1 cellular context compared by ENCODE assay signal in the genomic region with DNA sequence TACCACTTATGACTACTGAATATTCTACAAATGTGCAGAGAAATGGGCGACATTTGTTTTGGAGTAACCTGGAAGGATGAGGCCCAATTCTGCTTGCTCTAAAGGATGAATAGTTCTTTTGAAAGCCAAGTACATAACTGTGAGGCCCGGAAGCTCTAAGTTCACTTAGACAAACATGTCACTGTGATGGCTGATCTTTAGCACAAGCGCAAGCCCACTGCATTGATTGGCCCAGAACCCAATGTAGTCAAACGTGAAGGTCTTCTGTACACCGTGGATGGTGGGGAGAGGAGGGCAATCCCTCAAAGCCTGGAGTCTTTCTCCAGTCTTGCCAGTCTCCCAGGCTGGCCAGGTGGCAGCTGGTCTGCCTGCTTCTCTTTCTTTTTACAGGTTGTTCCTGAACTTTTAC.
TF ChIP-seq lines count a peak whose summit lies in the region.

No MANE protein-coding gene starts in this region.

TF ChIP-seq in HepG2, 621 proteins besides CTCF, POLR2A, EP300 and RAD21 (continued from another document and continues in another):
- TF ChIP-seq GPN1 (CRISPR knock-in tag; IDR thresholded peaks at IDR 0.05; ENCODE audit: borderline replicate concordance) (no peak), ATF7-NPFF (CRISPR knock-in tag; IDR thresholded peaks at IDR 0.05; ENCODE audit: low read depth) (no peak), ZNF205 (CRISPR knock-in tag; IDR thresholded peaks at IDR 0.05) (0 out of 2 replicates have a peak, but pooled peaks have one; percentile 18), ZBTB38 (CRISPR knock-in tag; IDR thresholded peaks at IDR 0.05) (no peak), GATAD1 (CRISPR knock-in tag; IDR thresholded peaks at IDR 0.05) (no peak; the same call in 1 of the 2 replicates), SUZ12 (IDR thresholded peaks at IDR 0.05; ENCODE audit: low read depth, low read length) (no peak), MTA3 (CRISPR knock-in tag; IDR thresholded peaks at IDR 0.05) (no peak), REL (CRISPR knock-in tag; conservative IDR thresholded peaks at IDR 0.05) (no peak), PCBP1 (IDR thresholded peaks at IDR 0.05; ENCODE audit: borderline replicate concordance, low read depth, low read length) (no peak), ZNF460 (CRISPR knock-in tag; IDR thresholded peaks at IDR 0.05; ENCODE audit: borderline replicate concordance) (no peak), ZNF296 (CRISPR knock-in tag; conservative IDR thresholded peaks at IDR 0.05) (no peak), RNF2 (conservative IDR thresholded peaks at IDR 0.05; ENCODE audit: low read depth) (no peak), POLR2G (IDR thresholded peaks at IDR 0.05; ENCODE audit: low read depth, low read length) (peak; percentile 79), ZNF225 (CRISPR knock-in tag; IDR thresholded peaks at IDR 0.05) (no peak), HNRNPL (IDR thresholded peaks at IDR 0.05; ENCODE audit: low read depth, low read length) (no peak), HES4 (CRISPR knock-in tag; IDR thresholded peaks at IDR 0.05; ENCODE audit: borderline replicate concordance) (no peak), ZNF616 (CRISPR knock-in tag; IDR thresholded peaks at IDR 0.05; ENCODE audit: low read depth) (no peak), KLF11 (CRISPR knock-in tag; IDR thresholded peaks at IDR 0.05) (no peak), FOXP1 (IDR thresholded peaks at IDR 0.05) (no peak), FOXP1 (CRISPR knock-in tag; IDR thresholded peaks at IDR 0.05) (peak; percentile 30; the same call in 1 of the 2 replicates), EHMT2 (IDR thresholded peaks at IDR 0.05; ENCODE audit: borderline replicate concordance, low read depth, low read length) (peak; percentile 93), NFYB (CRISPR knock-in tag; IDR thresholded peaks at IDR 0.05) (peak; percentile 68), RBM22 (optimal IDR thresholded peaks at IDR 0.05; ENCODE audit: low read length) (no peak), ARHGAP35 (CRISPR knock-in tag; IDR thresholded peaks at IDR 0.05; ENCODE audit: borderline replicate concordance) (no peak), SIN3A (IDR thresholded peaks at IDR 0.05; ENCODE audit: borderline replicate concordance, low read depth, low read length) (no peak), FOXM1 (CRISPR knock-in tag; IDR thresholded peaks at IDR 0.05) (no peak), ETV6 (CRISPR knock-in tag; conservative IDR thresholded peaks at IDR 0.05) (no peak), E2F2 (CRISPR knock-in tag; IDR thresholded peaks at IDR 0.05; ENCODE audit: borderline replicate concordance) (no peak), GATAD2A (CRISPR knock-in tag; IDR thresholded peaks at IDR 0.05) (peak; percentile 86), ZNF432 (CRISPR knock-in tag; IDR thresholded peaks at IDR 0.05; ENCODE audit: borderline replicate concordance) (no peak), RFX3 (CRISPR knock-in tag; IDR thresholded peaks at IDR 0.05) (no peak), MLLT10 (CRISPR knock-in tag; IDR thresholded peaks at IDR 0.05) (no peak)
- TF ChIP-seq, protein P1, sequence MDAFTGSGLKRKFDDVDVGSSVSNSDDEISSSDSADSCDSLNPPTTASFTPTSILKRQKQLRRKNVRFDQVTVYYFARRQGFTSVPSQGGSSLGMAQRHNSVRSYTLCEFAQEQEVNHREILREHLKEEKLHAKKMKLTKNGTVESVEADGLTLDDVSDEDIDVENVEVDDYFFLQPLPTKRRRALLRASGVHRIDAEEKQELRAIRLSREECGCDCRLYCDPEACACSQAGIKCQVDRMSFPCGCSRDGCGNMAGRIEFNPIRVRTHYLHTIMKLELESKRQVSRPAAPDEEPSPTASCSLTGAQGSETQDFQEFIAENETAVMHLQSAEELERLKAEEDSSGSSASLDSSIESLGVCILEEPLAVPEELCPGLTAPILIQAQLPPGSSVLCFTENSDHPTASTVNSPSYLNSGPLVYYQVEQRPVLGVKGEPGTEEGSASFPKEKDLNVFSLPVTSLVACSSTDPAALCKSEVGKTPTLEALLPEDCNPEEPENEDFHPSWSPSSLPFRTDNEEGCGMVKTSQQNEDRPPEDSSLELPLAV (CRISPR knock-in tag; conservative IDR thresholded peaks at IDR 0.05; ENCODE audit: low read depth): no peak
- TF ChIP-seq, protein P2, sequence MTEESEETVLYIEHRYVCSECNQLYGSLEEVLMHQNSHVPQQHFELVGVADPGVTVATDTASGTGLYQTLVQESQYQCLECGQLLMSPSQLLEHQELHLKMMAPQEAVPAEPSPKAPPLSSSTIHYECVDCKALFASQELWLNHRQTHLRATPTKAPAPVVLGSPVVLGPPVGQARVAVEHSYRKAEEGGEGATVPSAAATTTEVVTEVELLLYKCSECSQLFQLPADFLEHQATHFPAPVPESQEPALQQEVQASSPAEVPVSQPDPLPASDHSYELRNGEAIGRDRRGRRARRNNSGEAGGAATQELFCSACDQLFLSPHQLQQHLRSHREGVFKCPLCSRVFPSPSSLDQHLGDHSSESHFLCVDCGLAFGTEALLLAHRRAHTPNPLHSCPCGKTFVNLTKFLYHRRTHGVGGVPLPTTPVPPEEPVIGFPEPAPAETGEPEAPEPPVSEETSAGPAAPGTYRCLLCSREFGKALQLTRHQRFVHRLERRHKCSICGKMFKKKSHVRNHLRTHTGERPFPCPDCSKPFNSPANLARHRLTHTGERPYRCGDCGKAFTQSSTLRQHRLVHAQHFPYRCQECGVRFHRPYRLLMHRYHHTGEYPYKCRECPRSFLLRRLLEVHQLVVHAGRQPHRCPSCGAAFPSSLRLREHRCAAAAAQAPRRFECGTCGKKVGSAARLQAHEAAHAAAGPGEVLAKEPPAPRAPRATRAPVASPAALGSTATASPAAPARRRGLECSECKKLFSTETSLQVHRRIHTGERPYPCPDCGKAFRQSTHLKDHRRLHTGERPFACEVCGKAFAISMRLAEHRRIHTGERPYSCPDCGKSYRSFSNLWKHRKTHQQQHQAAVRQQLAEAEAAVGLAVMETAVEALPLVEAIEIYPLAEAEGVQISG (CRISPR knock-in tag; IDR thresholded peaks at IDR 0.05): peak; percentile 44; the same call in 1 of the 2 replicates
- TF ChIP-seq, protein P3, sequence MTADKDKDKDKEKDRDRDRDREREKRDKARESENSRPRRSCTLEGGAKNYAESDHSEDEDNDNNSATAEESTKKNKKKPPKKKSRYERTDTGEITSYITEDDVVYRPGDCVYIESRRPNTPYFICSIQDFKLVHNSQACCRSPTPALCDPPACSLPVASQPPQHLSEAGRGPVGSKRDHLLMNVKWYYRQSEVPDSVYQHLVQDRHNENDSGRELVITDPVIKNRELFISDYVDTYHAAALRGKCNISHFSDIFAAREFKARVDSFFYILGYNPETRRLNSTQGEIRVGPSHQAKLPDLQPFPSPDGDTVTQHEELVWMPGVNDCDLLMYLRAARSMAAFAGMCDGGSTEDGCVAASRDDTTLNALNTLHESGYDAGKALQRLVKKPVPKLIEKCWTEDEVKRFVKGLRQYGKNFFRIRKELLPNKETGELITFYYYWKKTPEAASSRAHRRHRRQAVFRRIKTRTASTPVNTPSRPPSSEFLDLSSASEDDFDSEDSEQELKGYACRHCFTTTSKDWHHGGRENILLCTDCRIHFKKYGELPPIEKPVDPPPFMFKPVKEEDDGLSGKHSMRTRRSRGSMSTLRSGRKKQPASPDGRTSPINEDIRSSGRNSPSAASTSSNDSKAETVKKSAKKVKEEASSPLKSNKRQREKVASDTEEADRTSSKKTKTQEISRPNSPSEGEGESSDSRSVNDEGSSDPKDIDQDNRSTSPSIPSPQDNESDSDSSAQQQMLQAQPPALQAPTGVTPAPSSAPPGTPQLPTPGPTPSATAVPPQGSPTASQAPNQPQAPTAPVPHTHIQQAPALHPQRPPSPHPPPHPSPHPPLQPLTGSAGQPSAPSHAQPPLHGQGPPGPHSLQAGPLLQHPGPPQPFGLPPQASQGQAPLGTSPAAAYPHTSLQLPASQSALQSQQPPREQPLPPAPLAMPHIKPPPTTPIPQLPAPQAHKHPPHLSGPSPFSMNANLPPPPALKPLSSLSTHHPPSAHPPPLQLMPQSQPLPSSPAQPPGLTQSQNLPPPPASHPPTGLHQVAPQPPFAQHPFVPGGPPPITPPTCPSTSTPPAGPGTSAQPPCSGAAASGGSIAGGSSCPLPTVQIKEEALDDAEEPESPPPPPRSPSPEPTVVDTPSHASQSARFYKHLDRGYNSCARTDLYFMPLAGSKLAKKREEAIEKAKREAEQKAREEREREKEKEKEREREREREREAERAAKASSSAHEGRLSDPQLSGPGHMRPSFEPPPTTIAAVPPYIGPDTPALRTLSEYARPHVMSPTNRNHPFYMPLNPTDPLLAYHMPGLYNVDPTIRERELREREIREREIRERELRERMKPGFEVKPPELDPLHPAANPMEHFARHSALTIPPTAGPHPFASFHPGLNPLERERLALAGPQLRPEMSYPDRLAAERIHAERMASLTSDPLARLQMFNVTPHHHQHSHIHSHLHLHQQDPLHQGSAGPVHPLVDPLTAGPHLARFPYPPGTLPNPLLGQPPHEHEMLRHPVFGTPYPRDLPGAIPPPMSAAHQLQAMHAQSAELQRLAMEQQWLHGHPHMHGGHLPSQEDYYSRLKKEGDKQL (CRISPR knock-in tag; IDR thresholded peaks at IDR 0.05; ENCODE audit: low read depth): no peak
- TF ChIP-seq, protein P4, sequence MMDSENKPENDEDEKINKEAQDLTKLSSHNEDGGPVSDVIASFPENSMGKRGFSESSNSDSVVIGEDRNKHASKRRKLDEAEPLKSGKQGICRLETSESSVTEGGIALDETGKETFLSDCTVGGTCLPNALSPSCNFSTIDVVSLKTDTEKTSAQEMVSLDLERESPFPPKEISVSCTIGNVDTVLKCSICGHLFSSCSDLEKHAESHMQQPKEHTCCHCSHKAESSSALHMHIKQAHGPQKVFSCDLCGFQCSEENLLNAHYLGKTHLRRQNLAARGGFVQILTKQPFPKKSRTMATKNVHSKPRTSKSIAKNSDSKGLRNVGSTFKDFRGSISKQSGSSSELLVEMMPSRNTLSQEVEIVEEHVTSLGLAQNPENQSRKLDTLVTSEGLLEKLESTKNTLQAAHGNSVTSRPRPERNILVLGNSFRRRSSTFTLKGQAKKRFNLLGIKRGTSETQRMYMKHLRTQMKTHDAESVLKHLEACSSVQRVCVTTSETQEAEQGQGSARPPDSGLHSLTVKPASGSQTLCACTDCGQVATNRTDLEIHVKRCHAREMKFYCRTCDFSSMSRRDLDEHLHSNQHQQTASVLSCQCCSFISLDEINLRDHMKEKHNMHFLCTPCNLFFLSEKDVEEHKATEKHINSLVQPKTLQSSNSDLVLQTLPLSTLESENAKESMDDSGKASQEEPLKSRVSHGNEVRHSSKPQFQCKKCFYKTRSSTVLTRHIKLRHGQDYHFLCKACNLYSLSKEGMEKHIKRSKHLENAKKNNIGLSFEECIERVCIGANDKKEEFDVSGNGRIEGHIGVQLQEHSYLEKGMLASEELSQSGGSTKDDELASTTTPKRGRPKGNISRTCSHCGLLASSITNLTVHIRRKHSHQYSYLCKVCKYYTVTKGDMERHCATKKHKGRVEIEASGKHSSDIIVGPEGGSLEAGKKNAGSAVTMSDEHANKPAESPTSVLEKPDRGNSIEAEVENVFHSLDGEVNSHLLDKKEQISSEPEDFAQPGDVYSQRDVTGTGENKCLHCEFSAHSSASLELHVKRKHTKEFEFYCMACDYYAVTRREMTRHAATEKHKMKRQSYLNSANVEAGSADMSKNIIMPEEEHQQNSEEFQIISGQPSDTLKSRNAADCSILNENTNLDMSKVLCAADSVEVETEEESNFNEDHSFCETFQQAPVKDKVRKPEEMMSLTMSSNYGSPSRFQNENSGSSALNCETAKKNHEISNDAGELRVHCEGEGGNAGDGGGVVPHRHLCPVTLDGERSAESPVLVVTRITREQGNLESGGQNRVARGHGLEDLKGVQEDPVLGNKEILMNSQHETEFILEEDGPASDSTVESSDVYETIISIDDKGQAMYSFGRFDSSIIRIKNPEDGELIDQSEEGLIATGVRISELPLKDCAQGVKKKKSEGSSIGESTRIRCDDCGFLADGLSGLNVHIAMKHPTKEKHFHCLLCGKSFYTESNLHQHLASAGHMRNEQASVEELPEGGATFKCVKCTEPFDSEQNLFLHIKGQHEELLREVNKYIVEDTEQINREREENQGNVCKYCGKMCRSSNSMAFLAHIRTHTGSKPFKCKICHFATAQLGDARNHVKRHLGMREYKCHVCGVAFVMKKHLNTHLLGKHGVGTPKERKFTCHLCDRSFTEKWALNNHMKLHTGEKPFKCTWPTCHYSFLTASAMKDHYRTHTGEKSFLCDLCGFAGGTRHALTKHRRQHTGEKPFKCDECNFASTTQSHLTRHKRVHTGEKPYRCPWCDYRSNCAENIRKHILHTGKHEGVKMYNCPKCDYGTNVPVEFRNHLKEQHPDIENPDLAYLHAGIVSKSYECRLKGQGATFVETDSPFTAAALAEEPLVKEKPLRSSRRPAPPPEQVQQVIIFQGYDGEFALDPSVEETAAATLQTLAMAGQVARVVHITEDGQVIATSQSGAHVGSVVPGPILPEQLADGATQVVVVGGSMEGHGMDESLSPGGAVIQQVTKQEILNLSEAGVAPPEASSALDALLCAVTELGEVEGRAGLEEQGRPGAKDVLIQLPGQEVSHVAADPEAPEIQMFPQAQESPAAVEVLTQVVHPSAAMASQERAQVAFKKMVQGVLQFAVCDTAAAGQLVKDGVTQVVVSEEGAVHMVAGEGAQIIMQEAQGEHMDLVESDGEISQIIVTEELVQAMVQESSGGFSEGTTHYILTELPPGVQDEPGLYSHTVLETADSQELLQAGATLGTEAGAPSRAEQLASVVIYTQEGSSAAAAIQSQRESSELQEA (CRISPR knock-in tag; IDR thresholded peaks at IDR 0.05; ENCODE audit: not compliant biosample characterization): no peak
- TF ChIP-seq, protein P5, sequence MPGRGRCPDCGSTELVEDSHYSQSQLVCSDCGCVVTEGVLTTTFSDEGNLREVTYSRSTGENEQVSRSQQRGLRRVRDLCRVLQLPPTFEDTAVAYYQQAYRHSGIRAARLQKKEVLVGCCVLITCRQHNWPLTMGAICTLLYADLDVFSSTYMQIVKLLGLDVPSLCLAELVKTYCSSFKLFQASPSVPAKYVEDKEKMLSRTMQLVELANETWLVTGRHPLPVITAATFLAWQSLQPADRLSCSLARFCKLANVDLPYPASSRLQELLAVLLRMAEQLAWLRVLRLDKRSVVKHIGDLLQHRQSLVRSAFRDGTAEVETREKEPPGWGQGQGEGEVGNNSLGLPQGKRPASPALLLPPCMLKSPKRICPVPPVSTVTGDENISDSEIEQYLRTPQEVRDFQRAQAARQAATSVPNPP (CRISPR knock-in tag; IDR thresholded peaks at IDR 0.05): no peak
- TF ChIP-seq, protein P6, sequence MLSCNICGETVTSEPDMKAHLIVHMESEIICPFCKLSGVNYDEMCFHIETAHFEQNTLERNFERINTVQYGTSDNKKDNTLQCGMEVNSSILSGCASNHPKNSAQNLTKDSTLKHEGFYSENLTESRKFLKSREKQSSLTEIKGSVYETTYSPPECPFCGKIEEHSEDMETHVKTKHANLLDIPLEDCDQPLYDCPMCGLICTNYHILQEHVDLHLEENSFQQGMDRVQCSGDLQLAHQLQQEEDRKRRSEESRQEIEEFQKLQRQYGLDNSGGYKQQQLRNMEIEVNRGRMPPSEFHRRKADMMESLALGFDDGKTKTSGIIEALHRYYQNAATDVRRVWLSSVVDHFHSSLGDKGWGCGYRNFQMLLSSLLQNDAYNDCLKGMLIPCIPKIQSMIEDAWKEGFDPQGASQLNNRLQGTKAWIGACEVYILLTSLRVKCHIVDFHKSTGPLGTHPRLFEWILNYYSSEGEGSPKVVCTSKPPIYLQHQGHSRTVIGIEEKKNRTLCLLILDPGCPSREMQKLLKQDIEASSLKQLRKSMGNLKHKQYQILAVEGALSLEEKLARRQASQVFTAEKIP (CRISPR knock-in tag; IDR thresholded peaks at IDR 0.05; ENCODE audit: borderline replicate concordance): no peak
